9 cellular contexts compared by ENCODE assay signal in genomic region chr16:23679274-23679985, GRCh38. TPM values are rescaled to one million over a fixed set of nuclear protein-coding genes. Genes with fewer than 3 reads are reported as not detected.
A peak's percentile ranks its signal among the peaks of the same experiment; 100 is the strongest.
DNase-seq lines count a peak whose midpoint lies in the region; ATAC-seq and TF ChIP-seq lines count a peak whose summit lies in the region.
"Had no signal": no experiment of that assay in that cellular context is flagged by ENCODE, and none has a peak within 500 bp of the region (broad histone marks: within the 10 kb centered on the region; RNA-seq: fewer than 3 reads in every experiment).

No MANE protein-coding gene starts in this region.

- TF ChIP-seq CTCF in cardiac muscle cell (IDR thresholded peaks at IDR 0.05; ENCODE audit: low read depth, low read length) (no peak), WI38 (IDR thresholded peaks at IDR 0.05; ENCODE audit: low read depth, low read length) (no peak), left ventricle myocardium inferior (IDR thresholded peaks at IDR 0.05; ENCODE audit: borderline replicate concordance) (no peak)

- no peak for ATAC-seq in Right ventricle myocardium superior (ENCODE audit: poor library complexity)
- ATAC-seq in GM21381 (IDR thresholded peaks at IDR 0.05; ENCODE audit: unreplicated experiment), result no peak

- H3K9me3 ChIP-seq in cardiac muscle cell (ENCODE audit: low read depth), result no peaks in the 10 kb centered on the region
- H3K9me3 ChIP-seq in left ventricle myocardium inferior (replicated peaks), result no peaks in the 10 kb centered on the region
- no peaks in the 10 kb centered on the region for H3K9me3 ChIP-seq in skeletal muscle tissue (ENCODE audit: control insufficient read depth in 3 of 3, low read length in 3 of 3)

- H3K27ac ChIP-seq in cardiac muscle cell, result peak overlapping the region; percentile 10
- no peak overlapping the region for H3K27ac ChIP-seq in left ventricle myocardium inferior (replicated peaks)
- H3K27ac ChIP-seq in skeletal muscle tissue (ENCODE audit: low read depth, low read length), result no peak overlapping the region

- H3K36me3 ChIP-seq in cardiac muscle cell (peaks cover 33% of the 10 kb centered on the region), left ventricle myocardium inferior (peaks cover 37% of the 10 kb centered on the region), skeletal muscle tissue (ENCODE audit: control insufficient read depth in 3 of 3, insufficient read depth in 3 of 3, low read length in 3 of 3) (peaks cover 19 to 25% (median 24%) of the 10 kb centered on the region in 3 donors)

- intact Hi-C loops in Right ventricle myocardium superior (cut with DNase I), result no loop called here
- intact Hi-C loops in left ventricle myocardium inferior (cut with micrococcal nuclease), result no loop called here

- DNase-seq in cardiac muscle cell (ENCODE audit: low read depth in 1 of 2, low spot score in 1 of 2) (peak; percentile 43 to 54), Right ventricle myocardium superior (no peak), M059J (ENCODE audit: low read depth) (peak; percentile 67), left ventricle myocardium inferior (no peak), DMS114 treated with DMSO at 0.1 percent for 48 hours (lab: John Stamatoyannopoulos, UW; ENCODE audit: unreplicated experiment) (no peak)

- peak overlapping the region in 2 of 3 donors; percentile 56 to 73 for H3K9ac ChIP-seq in skeletal muscle tissue (ENCODE audit: low read depth in 1 of 3, low read length in 3 of 3)

- H3K4me3 ChIP-seq in cardiac muscle cell, result peak overlapping the region; percentile 47
- peak overlapping the region; percentile 79 for H3K4me3 ChIP-seq in WI38 (ENCODE audit: low read depth, low read length)
- H3K4me3 ChIP-seq in left ventricle myocardium inferior, result peak overlapping the region; percentile 70
- H3K4me3 ChIP-seq in skeletal muscle tissue (ENCODE audit: low read length in 3 of 3), result peak overlapping the region in 2 of 3 donors; percentile 65 to 73

- no peaks in the 10 kb centered on the region for H3K27me3 ChIP-seq in cardiac muscle cell
- no peaks in the 10 kb centered on the region for H3K27me3 ChIP-seq in left ventricle myocardium inferior (ENCODE audit: low read depth)
- H3K27me3 ChIP-seq in skeletal muscle tissue (ENCODE audit: control insufficient read depth in 3 of 3, insufficient read depth in 3 of 3, low read length in 3 of 3), result no peaks in the 10 kb centered on the region

- peaks cover 9% of the 10 kb centered on the region for H3K4me1 ChIP-seq in cardiac muscle cell (ENCODE audit: low read depth)
- H3K4me1 ChIP-seq in left ventricle myocardium inferior, result peaks cover 16% of the 10 kb centered on the region
- peaks cover 13 to 16% (median 14%) of the 10 kb centered on the region in 3 donors for H3K4me1 ChIP-seq in skeletal muscle tissue (ENCODE audit: control insufficient read depth in 3 of 3, insufficient read depth in 3 of 3, low read length in 3 of 3)

RNA-seq across cellular contexts. Expression of gene PLK1, which starts 0.7 kb away (rescaled TPM):
- 6.8 and 93.3 TPM in 2 replicates for total RNA-seq in cardiac muscle cell
- 13.4 and 134 TPM in 2 replicates for polyA plus RNA-seq in cardiac muscle cell
- total RNA-seq in Right ventricle myocardium superior, result 1.2 TPM
- 69.5 and 98.8 TPM in 2 replicates for total RNA-seq in M059J (2014; rRNA removed; shearing (Covaris generic))
- 1.2 TPM for total RNA-seq in left ventricle myocardium inferior
- total RNA-seq in skeletal muscle tissue, result 2.6 TPM

RNA-seq across cellular contexts. Expression of gene ERN2, which starts 33.6 kb away (rescaled TPM):
- total RNA-seq in cardiac muscle cell, result 0.11 and 0.54 TPM in 2 replicates
- 0.44 and 0.60 TPM in 2 replicates for polyA plus RNA-seq in cardiac muscle cell
- total RNA-seq in Right ventricle myocardium superior, result not detected
- not detected in 2 replicates for total RNA-seq in M059J (2014; rRNA removed; shearing (Covaris generic))
- total RNA-seq in left ventricle myocardium inferior, result not detected
- not detected for total RNA-seq in skeletal muscle tissue
- total RNA-seq: pulmonary artery endothelial cell had no signal

RNA-seq across cellular contexts. Expression of gene DCTN5, which starts 38.2 kb away (rescaled TPM):
- total RNA-seq in cardiac muscle cell (22.8 and 42.8 TPM in 2 replicates), Right ventricle myocardium superior (34.4 TPM), left ventricle myocardium inferior (40.0 TPM), skeletal muscle tissue (25.6 TPM)
- polyA plus RNA-seq in cardiac muscle cell, result 39.0 and 39.2 TPM in 2 replicates
- 63.4 and 116 TPM in 2 replicates for total RNA-seq in M059J (2014; rRNA removed; shearing (Covaris generic))

RNA-seq across cellular contexts. Expression of gene PALB2, which starts 38.3 kb away (rescaled TPM):
- 8.3 and 9.5 TPM in 2 replicates for total RNA-seq in cardiac muscle cell
- polyA plus RNA-seq in cardiac muscle cell, result 10.8 and 13.8 TPM in 2 replicates
- total RNA-seq in Right ventricle myocardium superior, result 4.9 TPM
- 14.4 and 16.1 TPM in 2 replicates for total RNA-seq in M059J (2014; rRNA removed; shearing (Covaris generic))
- total RNA-seq in left ventricle myocardium inferior, result 4.2 TPM
- total RNA-seq in skeletal muscle tissue, result 14.1 TPM

Comparison
In these comparisons a context has a peak if more than half of its experiments do, and no peak if none do; other contexts are left out.
1. DNase-seq: peak in cardiac muscle cell (2 of 2) and M059J (single experiment); none in Right ventricle myocardium superior (single experiment), left ventricle myocardium inferior (single experiment) and DMS114 treated with DMSO at 0.1 percent for 48 hours (single experiment).
2. Peak in every context shown above with its lines, with median percentiles within 50 percentile points of each other: H3K4me3 ChIP-seq.